Comparison of ENCODE assay signal across 28 cellular contexts in genomic region chr4:115315182-115315581, GRCh38.
"Had no signal": no experiment of that assay in that cellular context is flagged by ENCODE, and none has a peak within 500 bp of the region (broad histone marks: within the 10 kb centered on the region; RNA-seq: fewer than 3 reads in every experiment).

No MANE protein-coding gene starts in this region.

- H3K4me3 ChIP-seq: ascending aorta, breast epithelium, cardiac muscle cell, colonic mucosa, esophagus muscularis mucosa, gastrocnemius medialis, heart left ventricle had no signal

- H3K36me3 Mint-ChIP-seq: activated naive CD4-positive, alpha-beta T cell treated with anti-CD3 and anti-CD28 coated beads, Interleukin-2, amount 10 ng/mL, durations not matched to agents 7 days and 5 days; activated naive CD4-positive, alpha-beta T cell treated with anti-CD3 and anti-CD28 coated beads, Interleukin-2, amount 50 U/mL, for 72 hours; activated naive CD8-positive, alpha-beta T cell treated with anti-CD3 and anti-CD28 coated beads, Interleukin-2, amount 10 ng/mL, durations not matched to agents 7 days and 5 days; brain had no signal

- H3K36me3 ChIP-seq: ascending aorta, breast epithelium, cardiac muscle cell, colonic mucosa, esophagus muscularis mucosa, gastrocnemius medialis, heart left ventricle had no signal

- H3K4me1 Mint-ChIP-seq: activated CD4-positive, alpha-beta memory T cell treated with anti-CD3 and anti-CD28 coated beads, Interleukin-2, amount 10 ng/mL, durations not matched to agents 7 days and 5 days; activated CD4-positive, alpha-beta T cell treated with anti-CD3 and anti-CD28 coated beads, Interleukin-2, amount 10 ng/mL, durations not matched to agents 7 days and 5 days; activated naive CD4-positive, alpha-beta T cell treated with anti-CD3 and anti-CD28 coated beads, Interleukin-2, amount 10 ng/mL, durations not matched to agents 7 days and 5 days; activated naive CD8-positive, alpha-beta T cell treated with anti-CD3 and anti-CD28 coated beads, Interleukin-2, amount 10 ng/mL, durations not matched to agents 7 days and 5 days had no signal

- DNase-seq: activated CD4-positive, alpha-beta memory T cell treated with anti-CD3 and anti-CD28 coated beads, Interleukin-2, amount 10 ng/mL, durations not matched to agents 7 days and 5 days; activated CD4-positive, alpha-beta T cell treated with anti-CD3 and anti-CD28 coated beads for 1 hour; activated CD4-positive, alpha-beta T cell treated with anti-CD3 and anti-CD28 coated beads for 4 hours; activated CD4-positive, alpha-beta T cell treated with anti-CD3 and anti-CD28 coated beads, Interleukin-2, amount 10 ng/mL, durations not matched to agents 7 days and 5 days; activated CD4-positive, alpha-beta T cell treated with anti-CD3 and anti-CD28 coated beads, Interleukin-2, amount 50 U/mL, for 4 hours; activated CD8-positive, alpha-beta memory T cell treated with anti-CD3 and anti-CD28 coated beads, Interleukin-2, amount 50 U/mL, for 48 hours; activated gamma-delta T cell; activated naive CD4-positive, alpha-beta T cell; activated naive CD4-positive, alpha-beta T cell treated with anti-CD3 and anti-CD28 coated beads, Interleukin-2, amount 10 ng/mL, durations not matched to agents 7 days and 5 days; activated naive CD8-positive, alpha-beta T cell treated with anti-CD3 and anti-CD28 coated beads, Interleukin-2, amount 10 ng/mL, durations not matched to agents 7 days and 5 days; activated T-cell treated with anti-CD3 and anti-CD28 coated beads for 4 hours; activated T-cell treated with anti-CD3 and anti-CD28 coated beads, Interleukin-2, amount 50 U/mL, for 24 hours; activated T-cell treated with anti-CD3 and anti-CD28 coated beads, Interleukin-2, amount 50 U/mL, for 72 hours; central memory CD4-positive, alpha-beta T cell; cerebellar nuclear complex; colonic mucosa; effector CD8-positive, alpha-beta T cell; foreskin keratinocyte; gastrocnemius medialis; glutamatergic neuron; heart left ventricle; T-helper 2 cell had no signal

- H3K4me1 ChIP-seq: ascending aorta, breast epithelium, colonic mucosa, esophagus muscularis mucosa, foreskin keratinocyte, gastrocnemius medialis, heart left ventricle had no signal

- H3K4me3 Mint-ChIP-seq: activated CD4-positive, alpha-beta memory T cell treated with anti-CD3 and anti-CD28 coated beads, Interleukin-2, amount 10 ng/mL, durations not matched to agents 7 days and 5 days; activated CD4-positive, alpha-beta T cell treated with anti-CD3 and anti-CD28 coated beads, Interleukin-2, amount 10 ng/mL, durations not matched to agents 7 days and 5 days; activated naive CD4-positive, alpha-beta T cell treated with anti-CD3 and anti-CD28 coated beads, Interleukin-2, amount 10 ng/mL, durations not matched to agents 7 days and 5 days; activated naive CD8-positive, alpha-beta T cell treated with anti-CD3 and anti-CD28 coated beads, Interleukin-2, amount 10 ng/mL, durations not matched to agents 7 days and 5 days; activated T-cell treated with anti-CD3 and anti-CD28 coated beads, Interleukin-2, amount 50 U/mL, for 24 hours; activated T-cell treated with anti-CD3 and anti-CD28 coated beads, Interleukin-2, amount 50 U/mL, for 72 hours; brain had no signal

- H3K27me3 ChIP-seq: ascending aorta, breast epithelium, cardiac muscle cell, colonic mucosa, esophagus muscularis mucosa, gastrocnemius medialis, heart left ventricle had no signal

- H3K9me3 Mint-ChIP-seq: activated CD4-positive, alpha-beta memory T cell treated with anti-CD3 and anti-CD28 coated beads, Interleukin-2, amount 10 ng/mL, durations not matched to agents 7 days and 5 days; activated CD4-positive, alpha-beta T cell treated with anti-CD3 and anti-CD28 coated beads, Interleukin-2, amount 10 ng/mL, durations not matched to agents 7 days and 5 days; activated naive CD4-positive, alpha-beta T cell treated with anti-CD3 and anti-CD28 coated beads, Interleukin-2, amount 10 ng/mL, durations not matched to agents 7 days and 5 days; activated naive CD4-positive, alpha-beta T cell treated with anti-CD3 and anti-CD28 coated beads, Interleukin-2, amount 50 U/mL, for 72 hours; activated naive CD8-positive, alpha-beta T cell treated with anti-CD3 and anti-CD28 coated beads, Interleukin-2, amount 10 ng/mL, durations not matched to agents 7 days and 5 days; activated T-cell treated with anti-CD3 and anti-CD28 coated beads, Interleukin-2, amount 50 U/mL, for 24 hours; activated T-cell treated with anti-CD3 and anti-CD28 coated beads, Interleukin-2, amount 50 U/mL, for 72 hours; brain had no signal

- H3K27me3 Mint-ChIP-seq: activated CD4-positive, alpha-beta memory T cell treated with anti-CD3 and anti-CD28 coated beads, Interleukin-2, amount 10 ng/mL, durations not matched to agents 7 days and 5 days; activated CD4-positive, alpha-beta T cell treated with anti-CD3 and anti-CD28 coated beads, Interleukin-2, amount 10 ng/mL, durations not matched to agents 7 days and 5 days; activated naive CD4-positive, alpha-beta T cell treated with anti-CD3 and anti-CD28 coated beads, Interleukin-2, amount 10 ng/mL, durations not matched to agents 7 days and 5 days; activated naive CD8-positive, alpha-beta T cell treated with anti-CD3 and anti-CD28 coated beads, Interleukin-2, amount 10 ng/mL, durations not matched to agents 7 days and 5 days; activated T-cell treated with anti-CD3 and anti-CD28 coated beads, Interleukin-2, amount 50 U/mL, for 24 hours; brain had no signal

- ATAC-seq: activated naive CD4-positive, alpha-beta T cell treated with anti-CD3 and anti-CD28 coated beads, Interleukin-2, amount 50 U/mL, for 72 hours; activated T-cell treated with anti-CD3 and anti-CD28 coated beads, Interleukin-2, amount 50 U/mL, for 72 hours; foreskin keratinocyte; gastrocnemius medialis; heart left ventricle had no signal

- H3K27ac ChIP-seq: ascending aorta, breast epithelium, cardiac muscle cell, colonic mucosa, esophagus muscularis mucosa, foreskin keratinocyte, gastrocnemius medialis, heart left ventricle had no signal

- H3K9me3 ChIP-seq: ascending aorta, breast epithelium, colonic mucosa, esophagus muscularis mucosa, gastrocnemius medialis, heart left ventricle had no signal

- H3K27ac Mint-ChIP-seq: activated CD4-positive, alpha-beta memory T cell treated with anti-CD3 and anti-CD28 coated beads, Interleukin-2, amount 10 ng/mL, durations not matched to agents 7 days and 5 days; activated CD4-positive, alpha-beta T cell treated with anti-CD3 and anti-CD28 coated beads, Interleukin-2, amount 10 ng/mL, durations not matched to agents 7 days and 5 days; activated naive CD4-positive, alpha-beta T cell treated with anti-CD3 and anti-CD28 coated beads, Interleukin-2, amount 10 ng/mL, durations not matched to agents 7 days and 5 days; activated naive CD4-positive, alpha-beta T cell treated with anti-CD3 and anti-CD28 coated beads, Interleukin-2, amount 50 U/mL, for 72 hours; activated naive CD8-positive, alpha-beta T cell treated with anti-CD3 and anti-CD28 coated beads, Interleukin-2, amount 10 ng/mL, durations not matched to agents 7 days and 5 days; activated T-cell treated with anti-CD3 and anti-CD28 coated beads, Interleukin-2, amount 50 U/mL, for 24 hours; activated T-cell treated with anti-CD3 and anti-CD28 coated beads, Interleukin-2, amount 50 U/mL, for 72 hours; brain had no signal
